ENCODE assay signal across 10 cellular contexts in genomic region chr10:6507311-6507710, GRCh38.
DNase-seq lines count a peak whose midpoint lies in the region; ATAC-seq, FAIRE-seq and TF ChIP-seq lines count a peak whose summit lies in the region.
"Had no signal": no experiment of that assay in that cellular context is flagged by ENCODE, and none has a peak within 500 bp of the region (broad histone marks: within the 10 kb centered on the region; RNA-seq: fewer than 3 reads in every experiment).

No MANE protein-coding gene starts in this region.

- no peaks in the 10 kb centered on the region for H3K27me3 ChIP-seq in layer of hippocampus (ENCODE audit: control insufficient read depth, insufficient read depth, low read length)

- peak overlapping the region; percentile 64 for H3K27ac ChIP-seq in layer of hippocampus (ENCODE audit: low read depth, low read length)

- DNase-seq in GM18507 (ENCODE audit: extremely low spot score, insufficient read length, low read depth) (no peak), SW480 (ENCODE audit: low spot score) (no peak), NCI-H2171 treated with DMSO at 0.1 percent for 48 hours (lab: John Stamatoyannopoulos, UW) (no peak), nephron progenitor cell (no peak)
- DNase-seq: NCI-H1417 treated with DMSO at 0.1 percent for 48 hours, SK-N-SH had no signal

- peak; percentile 67 for ATAC-seq in GM21360 (IDR thresholded peaks at IDR 0.05; ENCODE audit: unreplicated experiment)
- peak; percentile 95 for ATAC-seq in HG03442 (IDR thresholded peaks at IDR 0.05; ENCODE audit: unreplicated experiment)
- no peak for ATAC-seq in GM21515 (IDR thresholded peaks at IDR 0.05; ENCODE audit: unreplicated experiment)

- no peak overlapping the region for H3K27ac Mint-ChIP-seq in nephron progenitor cell

- H3K27me3 Mint-ChIP-seq in nephron progenitor cell (ENCODE audit: low read depth, poor library complexity) = peaks cover 8% of the 10 kb centered on the region

- peak; percentile 89 for FAIRE-seq in GM18507 (lab: Jason Lieb, UNC)

- no peak overlapping the region for H3K4me3 Mint-ChIP-seq in nephron progenitor cell

- no peaks in the 10 kb centered on the region for H3K4me1 Mint-ChIP-seq in nephron progenitor cell

- H3K36me3 Mint-ChIP-seq in nephron progenitor cell (ENCODE audit: low read depth) = peaks cover 46% of the 10 kb centered on the region

- peaks cover 23% of the 10 kb centered on the region for H3K9me3 Mint-ChIP-seq in nephron progenitor cell

- no peak for TF ChIP-seq CTCF in nephron progenitor cell (IDR thresholded peaks at IDR 0.05)
